23 cellular contexts compared by ENCODE assay signal in the genomic region with DNA sequence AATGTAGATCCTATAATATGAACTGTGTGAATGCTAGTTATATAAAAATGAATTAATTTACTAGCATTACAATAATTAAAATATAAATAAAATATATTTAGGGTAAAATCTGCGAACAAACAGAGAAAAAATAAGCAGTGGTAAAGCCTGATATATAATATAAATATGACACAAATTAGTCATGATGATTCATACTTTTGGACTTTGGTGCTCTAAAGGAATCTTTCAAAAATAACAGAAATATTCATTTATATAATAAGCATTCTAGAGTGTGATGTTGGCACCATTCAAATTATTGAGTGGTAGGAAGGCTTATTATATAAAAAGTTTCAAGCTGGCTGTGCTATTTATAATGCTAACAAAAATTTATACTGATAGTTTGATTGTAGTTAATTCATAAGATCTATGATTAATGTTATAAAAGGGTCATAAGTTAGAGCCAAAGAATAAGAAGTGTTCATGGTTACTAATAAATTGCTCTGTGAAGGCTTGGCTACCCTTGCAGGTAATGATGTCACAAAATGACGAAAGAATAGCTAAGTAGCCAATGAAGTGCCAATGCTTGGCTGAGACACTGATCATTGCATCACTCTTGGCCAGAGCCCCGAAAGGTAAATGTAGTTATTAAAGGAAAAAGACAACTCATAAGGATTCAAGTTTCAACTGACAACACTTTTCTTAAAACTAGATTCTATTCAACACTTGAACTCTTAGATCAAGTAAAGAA.
DNase-seq lines count a peak whose midpoint lies in the region; ATAC-seq and TF ChIP-seq lines count a peak whose summit lies in the region.
"Had no signal": no experiment of that assay in that cellular context is flagged by ENCODE, and none has a peak within 500 bp of the region (broad histone marks: within the 10 kb centered on the region; RNA-seq: fewer than 3 reads in every experiment).

No MANE protein-coding gene starts in this region.

- no peak overlapping the region for H3K4me3 ChIP-seq in ACC112 (ENCODE audit: low read depth, low read length)
- no peak overlapping the region for H3K4me3 ChIP-seq in choroid plexus epithelial cell (ENCODE audit: low read depth, low read length)
- H3K4me3 ChIP-seq: heart left ventricle, neural progenitor cell, psoas muscle, upper lobe of right lung had no signal

- peak overlapping the region; percentile 44 for H3K27ac ChIP-seq in ACC112 (ENCODE audit: low read depth, low read length)
- H3K27ac ChIP-seq: heart left ventricle, neural progenitor cell, psoas muscle, upper lobe of right lung had no signal

- DNase-seq in NCI-H226 = peak; percentile 39
- peak; percentile 55 for DNase-seq in choroid plexus epithelial cell (ENCODE audit: low read depth)
- peak; percentile 23 for DNase-seq in kidney glomerular epithelial cell (lab: John Stamatoyannopoulos, UW)
- no peak for DNase-seq in LoVo (ENCODE audit: low spot score)
- no peak for DNase-seq in AML-193 (lab: John Stamatoyannopoulos, UW)
- DNase-seq: activated CD4-positive, alpha-beta T cell treated with anti-CD3 and anti-CD28 coated beads, Interleukin-2, amount 50 U/mL, for 4 hours; activated CD8-positive, alpha-beta memory T cell treated with anti-CD3 and anti-CD28 coated beads, Interleukin-2, amount 50 U/mL, for 48 hours; activated effector memory CD4-positive, alpha-beta T cell treated with anti-CD3 and anti-CD28 coated beads, Interleukin-2, amount 50 U/mL, for 16 hours; amniotic stem cell; BE2C; COR-L47; effector memory CD4-positive, alpha-beta T cell; heart left ventricle; NCI-H1694; psoas muscle; SIG-M5; stimulated activated CD4-positive, alpha-beta T cell treated with anti-CD3 and anti-CD28 coated beads, Interleukin-12 subunit alpha, Interleukin-12 subunit beta, amount 100 ng/mL, for 4 hours; upper lobe of right lung had no signal

- no peak overlapping the region for H2AFZ ChIP-seq in ACC112 (ENCODE audit: low read length, unreplicated experiment)
- H2AFZ ChIP-seq: neural progenitor cell had no signal

- H3K27me3 ChIP-seq in ACC112 (ENCODE audit: insufficient read depth, low read length) = no peaks in the 10 kb centered on the region
- H3K27me3 ChIP-seq: BE2C, heart left ventricle, neural progenitor cell, upper lobe of right lung had no signal

- ATAC-seq in GM21390 (IDR thresholded peaks at IDR 0.05; ENCODE audit: unreplicated experiment) (no peak), HG03039 (IDR thresholded peaks at IDR 0.05; ENCODE audit: unreplicated experiment) (no peak)
- ATAC-seq: HCT116, heart left ventricle, psoas muscle, upper lobe of right lung had no signal

- no peak for TF ChIP-seq CTCF in choroid plexus epithelial cell (conservative IDR thresholded peaks at IDR 0.05; ENCODE audit: low read depth, low read length)

- no peaks in the 10 kb centered on the region for H3K79me2 ChIP-seq in ACC112 (ENCODE audit: control insufficient read depth, insufficient read depth, low read length, unreplicated experiment)

- H3K36me3 ChIP-seq in ACC112 (ENCODE audit: insufficient read depth, low read length) = no peaks in the 10 kb centered on the region
- H3K36me3 ChIP-seq: BE2C, heart left ventricle, neural progenitor cell, upper lobe of right lung had no signal

- H3K4me1 ChIP-seq in ACC112 (ENCODE audit: control insufficient read depth, insufficient read depth, low read length, unreplicated experiment) = peaks cover 14% of the 10 kb centered on the region
- H3K4me1 ChIP-seq: heart left ventricle, neural progenitor cell, psoas muscle, upper lobe of right lung had no signal

Comparison
In these comparisons a context has a peak if more than half of its experiments do, and no peak if none do; other contexts are left out.
1. DNase-seq: peak in NCI-H226 (single experiment), choroid plexus epithelial cell (single experiment) and kidney glomerular epithelial cell (single experiment); none in LoVo (single experiment) and AML-193 (0 of 2).